ENCODE assay signal across 29 cellular contexts in genomic region chr4:159577241-159577640, GRCh38.
"Had no signal": no experiment of that assay in that cellular context is flagged by ENCODE, and none has a peak within 500 bp of the region (broad histone marks: within the 10 kb centered on the region; RNA-seq: fewer than 3 reads in every experiment).

No MANE protein-coding gene starts in this region.

- ATAC-seq: activated naive CD4-positive, alpha-beta T cell treated with anti-CD3 and anti-CD28 coated beads, Interleukin-2, amount 50 U/mL, for 72 hours; activated T-cell treated with anti-CD3 and anti-CD28 coated beads, Interleukin-2, amount 50 U/mL, for 4 hours; WTC11 had no signal

- H3K4me1 ChIP-seq: adrenal gland, colonic mucosa had no signal

- H3K27me3 ChIP-seq: adrenal gland, brain microvascular endothelial cell, colonic mucosa, MG63 had no signal

- H3K27ac ChIP-seq: adrenal gland, brain microvascular endothelial cell, colonic mucosa, SK-N-MC had no signal

- DNase-seq: activated CD4-positive, alpha-beta memory T cell treated with anti-CD3 and anti-CD28 coated beads for 36 hours; activated CD4-positive, alpha-beta T cell treated with anti-CD3 and anti-CD28 coated beads for 4 hours; activated CD4-positive, alpha-beta T cell treated with anti-CD3 and anti-CD28 coated beads, Interleukin-2, amount 50 U/mL, for 1 hour; activated CD4-positive, CD25-positive, alpha-beta regulatory T cell treated with anti-CD3 and anti-CD28 coated beads, Interleukin-2, amount 50 U/mL, for 72 hours; activated CD8-positive, alpha-beta memory T cell treated with anti-CD3 and anti-CD28 coated beads, Interleukin-2, amount 50 U/mL, for 4 hours; activated gamma-delta T cell treated with Interleukin-2 at 50 U/mL for 16 hours; activated naive CD4-positive, alpha-beta T cell treated with anti-CD3 and anti-CD28 coated beads for 36 hours; activated T-cell treated with anti-CD3 and anti-CD28 coated beads for 4 hours; activated T-cell treated with anti-CD3 and anti-CD28 coated beads, Interleukin-2, amount 50 U/mL, for 4 hours; adrenal gland; brain microvascular endothelial cell; colonic mucosa; KG1; MG63; MV-4-11; NCI-H1092; NCI-H1417; NCI-H146; NCI-H187; NCI-H2029 treated with DMSO at 0.1 percent for 48 hours; NCI-H2107; NCI-H226; NCI-H446 treated with DMSO at 0.1 percent for 48 hours; NCI-H524; NK-92 treated with Interleukin-12 subunit alpha and Interleukin-12 subunit beta, amount 100 ng/mL, for 24 hours; Right ventricle myocardium superior had no signal

- H3K9me3 ChIP-seq: colonic mucosa, MG63 had no signal

- H3K4me3 ChIP-seq: adrenal gland, colonic mucosa, MG63, SK-N-MC had no signal

- H3K36me3 ChIP-seq: adrenal gland, brain microvascular endothelial cell, colonic mucosa, MG63 had no signal
